9 cellular contexts compared by ENCODE assay signal in the genomic region with DNA sequence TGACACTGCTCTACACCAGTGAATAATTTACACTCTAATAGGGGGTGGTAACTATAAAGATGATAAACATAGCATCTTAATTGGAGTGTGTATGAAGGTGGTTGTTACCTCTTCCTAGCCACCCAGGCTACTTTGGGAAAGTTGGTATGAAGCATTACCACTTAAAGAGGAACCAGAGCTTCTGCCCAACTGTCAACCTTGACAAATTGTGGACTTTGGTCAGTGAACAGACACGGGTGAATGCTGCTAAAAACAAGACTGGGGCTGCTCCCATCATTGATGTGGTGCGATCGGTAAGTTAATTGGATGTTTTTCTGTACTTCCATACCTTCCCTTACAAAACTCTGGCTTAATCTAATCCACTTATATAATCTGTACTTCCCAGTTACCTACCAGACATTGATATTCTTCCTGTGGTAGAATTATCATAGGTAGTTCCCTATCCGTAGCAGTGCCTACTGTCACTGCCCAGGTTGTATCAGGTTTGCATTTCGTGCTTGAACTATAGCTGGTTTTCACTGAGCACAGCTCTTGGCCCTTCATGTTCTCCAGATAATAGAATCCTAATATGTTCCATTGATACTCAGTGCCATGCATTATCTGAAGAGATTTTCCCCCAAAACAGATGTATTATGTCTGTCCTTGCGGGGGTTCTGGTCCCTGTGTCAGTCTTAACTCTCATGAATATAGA. TPM values are rescaled to one million over a fixed set of nuclear protein-coding genes. Genes with fewer than 3 reads are reported as not detected.
DNase-seq lines count a peak whose midpoint lies in the region; ATAC-seq, FAIRE-seq and TF ChIP-seq lines count a peak whose summit lies in the region.
"Had no signal": no experiment of that assay in that cellular context is flagged by ENCODE, and none has a peak within 500 bp of the region (broad histone marks: within the 10 kb centered on the region; RNA-seq: fewer than 3 reads in every experiment).

No MANE protein-coding gene starts in this region.

- no peak overlapping the region for H3K56ac ChIP-seq in H1 (replicated peaks; ENCODE audit: insufficient read length, low read depth, low read length)

- peaks cover 14% of the 10 kb centered on the region for H3K23me2 ChIP-seq in H1 (ENCODE audit: low read depth, low read length)

- H2BK120ac ChIP-seq in H1 (replicated peaks; ENCODE audit: low read depth, low read length): no peak overlapping the region

- no peak overlapping the region for H4K5ac ChIP-seq in H1 (ENCODE audit: insufficient read length, low read depth, low read length)

- H2BK5ac ChIP-seq in H1 (ENCODE audit: low read depth, low read length): no peak overlapping the region

- H3K4me1 ChIP-seq in PC-3 (ENCODE audit: insufficient read depth, low read length) (peaks cover 54% of the 10 kb centered on the region), H1 (replicated peaks in 1 of 4; ENCODE audit: control insufficient read depth in 3 of 4, insufficient read depth in 4 of 4, low read length in 3 of 4) (peaks cover 0 to 13% (median 7%) of the 10 kb centered on the region in 4 experiments; a peak in 4 of 7 replicates), osteoblast (ENCODE audit: insufficient read depth, low read length) (peaks cover 53% of the 10 kb centered on the region)

- FAIRE-seq in H1 (lab: Jason Lieb, UNC): no peak

- no peak overlapping the region for H4K91ac ChIP-seq in H1 (replicated peaks; ENCODE audit: insufficient read length, low read length)

- H4K20me1 ChIP-seq in PC-3 (ENCODE audit: low read length) (peaks cover 23% of the 10 kb centered on the region), H1 (replicated peaks in 1 of 2; ENCODE audit: control insufficient read depth in 1 of 2, insufficient read depth in 2 of 2, low read length in 2 of 2) (peaks cover 0 to 14% of the 10 kb centered on the region in 2 experiments), osteoblast (ENCODE audit: insufficient read depth, low read length) (peaks cover 18% of the 10 kb centered on the region)

- no peak for ATAC-seq in PC-3
- ATAC-seq: body of pancreas had no signal

- no peaks in the 10 kb centered on the region for H3K9me2 ChIP-seq in PC-3 (replicated peaks; ENCODE audit: low read length)

- H2BK20ac ChIP-seq in H1 (ENCODE audit: low read length): no peak overlapping the region

- H3K9me3 ChIP-seq in PC-3 (ENCODE audit: low read length) (no peaks in the 10 kb centered on the region), H1 (ENCODE audit: insufficient read depth in 2 of 2, low read depth in 1 of 2, low read length in 1 of 2) (no peaks in the 10 kb centered on the region), osteoblast (ENCODE audit: low read depth, low read length) (no peaks in the 10 kb centered on the region)
- H3K9me3 ChIP-seq: body of pancreas had no signal

- DNase-seq in PC-3 (no peak), H1 (ENCODE audit: low read depth in 1 of 2, low spot score in 2 of 2) (no peak), osteoblast (ENCODE audit: insufficient read length, low spot score, missing footprints) (no peak), midbrain (lab: John Stamatoyannopoulos, UW) (no peak), UCSD-AML1 (lab: John Stamatoyannopoulos, UW; ENCODE audit: unreplicated experiment) (no peak), head of caudate nucleus (no peak), GM20000 (ENCODE audit: low spot score) (no peak)
- DNase-seq: body of pancreas had no signal

- no peak overlapping the region for H3K27ac ChIP-seq in PC-3 (ENCODE audit: low read length)
- 0 out of 2 replicates have a peak overlapping the region, but pooled peaks have one; percentile 7 for H3K27ac ChIP-seq in H1 (ENCODE audit: low read depth, low read length)
- peak overlapping the region; percentile 97 for H3K27ac ChIP-seq in osteoblast (ENCODE audit: low read depth, low read length)

- CTCF ChIA-PET in PC-3 (lab: Charles Lee): no interaction called here
- CTCF ChIA-PET in H1 (lab: Charles Lee; ENCODE audit: partially characterized antibody): no interaction called here

- H3K14ac ChIP-seq in H1 (ENCODE audit: insufficient read length): no peak overlapping the region

- H3K79me2 ChIP-seq in PC-3 (ENCODE audit: low read length) (peaks cover 53% of the 10 kb centered on the region), H1 (ENCODE audit: control insufficient read depth in 1 of 2, insufficient read depth in 2 of 2, low read length in 2 of 2) (peaks cover 8 to 34% of the 10 kb centered on the region in 2 experiments), osteoblast (ENCODE audit: insufficient read depth, low read length) (peaks cover 46% of the 10 kb centered on the region)

- H3K27me3 ChIP-seq in PC-3 (ENCODE audit: low read length) (no peaks in the 10 kb centered on the region), H1 (replicated peaks in 1 of 4; ENCODE audit: control insufficient read depth in 3 of 4, extremely low read depth in 1 of 4, insufficient read depth in 3 of 4, low read length in 3 of 4) (no peaks in the 10 kb centered on the region), osteoblast (ENCODE audit: insufficient read depth, low read length) (no peaks in the 10 kb centered on the region)
- H3K27me3 ChIP-seq: body of pancreas had no signal

- no peak overlapping the region for H3K23ac ChIP-seq in H1 (ENCODE audit: insufficient read length)

- peak overlapping the region; percentile 94 for H3K4me2 ChIP-seq in PC-3 (ENCODE audit: low read length)
- H3K4me2 ChIP-seq in H1 (ENCODE audit: insufficient read depth in 1 of 2, low read depth in 2 of 2, low read length in 2 of 2): peak overlapping the region; percentile 88 to 99; a peak in 3 of 4 replicates
- H3K4me2 ChIP-seq in osteoblast (ENCODE audit: insufficient read depth, low read length): peak overlapping the region; percentile 90

- H3K36me3 ChIP-seq in PC-3 (ENCODE audit: low read depth, low read length): peaks cover 40% of the 10 kb centered on the region
- H3K36me3 ChIP-seq in H1 (ENCODE audit: control insufficient read depth in 2 of 4, insufficient read depth in 4 of 4, low read length in 3 of 4): peaks cover 17 to 46% (median 33%) of the 10 kb centered on the region in 4 experiments
- H3K36me3 ChIP-seq in osteoblast (ENCODE audit: insufficient read depth, low read length): peaks cover 39% of the 10 kb centered on the region

- POLR2A ChIA-PET in PC-3 (lab: Charles Lee; ENCODE audit: unreplicated experiment): no interaction called here
- POLR2A ChIA-PET in H1 (lab: Charles Lee; ENCODE audit: partially characterized antibody): interaction anchor here (0.6 to 10.7 kb wide), 15 partner anchors 10 to 478 kb away, joined by 3 to 248 read pairs (median 4); no protein-coding TSS in a partner anchor

- H3K79me1 ChIP-seq in H1 (ENCODE audit: low read depth, low read length): 0 out of 2 replicates have a peak, but pooled peaks cover 4% of the 10 kb centered on the region

- H2AFZ ChIP-seq in PC-3 (ENCODE audit: low read length) (no peak overlapping the region), H1 (ENCODE audit: low read length) (no peak overlapping the region), osteoblast (ENCODE audit: low read length) (no peak overlapping the region)

- no peak overlapping the region for H3K18ac ChIP-seq in H1 (ENCODE audit: extremely low read depth, low read length)

- WGBS in H1 (ENCODE audit: extremely low coverage in 1 of 2, insufficient coverage in 1 of 2, insufficient read length in 1 of 2, insufficient replicate concordance in 2 of 2, low coverage in 1 of 2, low lambda C conversion rate in 2 of 2, missing lambda C conversion rate in 1 of 2), 2 experiments: 88% methylated on average over 6 of the region's 6 CpGs; no CpG with 5 or more reads in 1 of the 2 experiments

- no peak overlapping the region for H2AK5ac ChIP-seq in H1 (ENCODE audit: low read depth, low read length)

- no peak overlapping the region for H4K8ac ChIP-seq in H1 (ENCODE audit: extremely low read depth, insufficient read depth, low read length)

- no peak overlapping the region for H3K4ac ChIP-seq in H1 (replicated peaks; ENCODE audit: insufficient read length, low read depth, low read length)

- no peak overlapping the region for H2BK12ac ChIP-seq in H1 (ENCODE audit: low read depth, low read length)

- no peak for TF ChIP-seq EP300 in H1 (IDR thresholded peaks at IDR 0.05; ENCODE audit: borderline replicate concordance in 1 of 2, low read depth in 2 of 2, low read length in 2 of 2)

- peak in 1 of 2 experiments; percentile 26 for TF ChIP-seq POLR2A in H1 (IDR thresholded peaks at IDR 0.05; ENCODE audit: control extremely low read depth in 1 of 2, low read depth in 2 of 2, low read length in 2 of 2)

- H3K9ac ChIP-seq in PC-3 (ENCODE audit: low read length) (peak overlapping the region; percentile 100), H1 (replicated peaks in 1 of 4; ENCODE audit: extremely low read depth in 1 of 4, low read depth in 3 of 4, low read length in 3 of 4) (peak overlapping the region in 1 of 4 experiments; percentile 99; a peak in 1 of 7 replicates)

- H3F3A ChIP-seq in PC-3 (ENCODE audit: low read length, unreplicated experiment): peaks cover 16% of the 10 kb centered on the region

- TF ChIP-seq RAD21 in H1 (IDR thresholded peaks at IDR 0.05 in 1 of 2, conservative IDR thresholded peaks at IDR 0.05 in 1 of 2; ENCODE audit: low read depth in 2 of 2, low read length in 2 of 2): no peak

- no TSS peak for BruUV-seq in PC-3 (replicated peaks; lab: Mats Ljungman, UMichigan)

- H2BK15ac ChIP-seq in H1 (ENCODE audit: low read length): no peak overlapping the region

- no peak for TF ChIP-seq CTCF in PC-3 (conservative IDR thresholded peaks at IDR 0.05; ENCODE audit: low read depth, low read length)
- TF ChIP-seq CTCF in H1 (IDR thresholded peaks at IDR 0.05; ENCODE audit: control extremely low read depth in 1 of 3, insufficient read depth in 1 of 3, low read depth in 1 of 3, low read length in 3 of 3): no peak
- no peak for TF ChIP-seq CTCF in osteoblast (IDR thresholded peaks at IDR 0.05; ENCODE audit: extremely low read depth, low read depth, low read length)
- TF ChIP-seq CTCF in GM20000 (IDR thresholded peaks at IDR 0.05; ENCODE audit: extremely low read depth, missing control alignments): no peak

- intact Hi-C loops in PC-3 (cut with micrococcal nuclease) (loop anchor here (10.0 kb wide), 1 partner anchor 890 kb away; the partner anchor contains the start of gene WEE1), head of caudate nucleus (cut with DNase I) (loop anchor here (5.0 kb wide), 2 partner anchors 128 to 228 kb away; partner anchors contain the start of gene AKIP1)

- H3K4me3 ChIP-seq in GM08714 (ENCODE audit: low read length) (peak overlapping the region; percentile 77), PC-3 (ENCODE audit: low read length) (peak overlapping the region; percentile 86), H1 (ENCODE audit: extremely low read depth in 1 of 4, insufficient read depth in 2 of 4, low read depth in 3 of 4, low read length in 4 of 4) (peak overlapping the region; percentile 87 to 98 (median 97); a peak in 6 of 8 replicates), osteoblast (ENCODE audit: insufficient read depth, low read length) (peak overlapping the region; percentile 100)

RNA-seq across cellular contexts. Expression of gene RPL27A, which starts 2.2 kb away (rescaled TPM):
- 855 and 1,132 TPM in 2 replicates for total RNA-seq in PC-3 (2014; rRNA removed)
- total RNA-seq in H1 (2021; fragmentation: NEBNext Ultra II Directional; extraction: Animal tissue kit (Norgen Biotek cat#: 25700)): 1,756 and 1,761 TPM in 2 replicates
- 1,777 and 1,837 TPM in 2 replicates for polyA plus RNA-seq in H1 (2011; rRNA removed)
- polyA plus RNA-seq in H1 (2011; cell fraction: cytosol; rRNA removed): 2,449 TPM
- polyA plus RNA-seq in H1 (2011; cell fraction: nucleus; rRNA removed): 879 TPM
- polyA plus RNA-seq in H1 (2012, experiment 1 of 2): 2,701 to 2,826 TPM (median 2,726 TPM) in 4 replicates
- polyA plus RNA-seq in H1 (2012, experiment 2 of 2): 37,839 TPM
- 2,237 TPM for polyA plus RNA-seq in H1 (2013, experiment 1 of 2)
- polyA plus RNA-seq in H1 (2013, experiment 2 of 2): 2,283 TPM
- polyA minus RNA-seq in H1 (2011; rRNA and poly(A)+ RNA removed): 410 and 445 TPM in 2 replicates
- 498 TPM for polyA minus RNA-seq in H1 (2011; cell fraction: cytosol; rRNA and poly(A)+ RNA removed)
- 541 TPM for polyA minus RNA-seq in H1 (2011; cell fraction: nucleus; rRNA and poly(A)+ RNA removed)
- total RNA-seq in osteoblast: 710 and 869 TPM in 2 replicates

RNA-seq across cellular contexts. Expression of gene TRIM66, which starts 2.3 kb away (rescaled TPM):
- total RNA-seq in PC-3 (2014; rRNA removed) (5.5 and 6.6 TPM in 2 replicates), osteoblast (9.0 and 10.9 TPM in 2 replicates)
- 3.0 and 3.1 TPM in 2 replicates for total RNA-seq in H1 (2021; fragmentation: NEBNext Ultra II Directional; extraction: Animal tissue kit (Norgen Biotek cat#: 25700))
- 3.5 and 4.4 TPM in 2 replicates for polyA plus RNA-seq in H1 (2011; rRNA removed)
- polyA plus RNA-seq in H1 (2011; cell fraction: cytosol; rRNA removed): 4.7 TPM
- 17.7 TPM for polyA plus RNA-seq in H1 (2011; cell fraction: nucleus; rRNA removed)
- 3.2 to 4.1 TPM (median 3.7 TPM) in 4 replicates for polyA plus RNA-seq in H1 (2012, experiment 1 of 2)
- polyA plus RNA-seq in H1 (2012, experiment 2 of 2): 0.46 TPM
- polyA plus RNA-seq in H1 (2013, experiment 1 of 2): 2.2 TPM
- polyA plus RNA-seq in H1 (2013, experiment 2 of 2): 1.5 TPM
- 7.1 and 16.9 TPM in 2 replicates for polyA minus RNA-seq in H1 (2011; rRNA and poly(A)+ RNA removed)
- 2.7 TPM for polyA minus RNA-seq in H1 (2011; cell fraction: cytosol; rRNA and poly(A)+ RNA removed)
- 13.4 TPM for polyA minus RNA-seq in H1 (2011; cell fraction: nucleus; rRNA and poly(A)+ RNA removed)
